ENCODE assay signal across 10 cellular contexts in the genomic region with DNA sequence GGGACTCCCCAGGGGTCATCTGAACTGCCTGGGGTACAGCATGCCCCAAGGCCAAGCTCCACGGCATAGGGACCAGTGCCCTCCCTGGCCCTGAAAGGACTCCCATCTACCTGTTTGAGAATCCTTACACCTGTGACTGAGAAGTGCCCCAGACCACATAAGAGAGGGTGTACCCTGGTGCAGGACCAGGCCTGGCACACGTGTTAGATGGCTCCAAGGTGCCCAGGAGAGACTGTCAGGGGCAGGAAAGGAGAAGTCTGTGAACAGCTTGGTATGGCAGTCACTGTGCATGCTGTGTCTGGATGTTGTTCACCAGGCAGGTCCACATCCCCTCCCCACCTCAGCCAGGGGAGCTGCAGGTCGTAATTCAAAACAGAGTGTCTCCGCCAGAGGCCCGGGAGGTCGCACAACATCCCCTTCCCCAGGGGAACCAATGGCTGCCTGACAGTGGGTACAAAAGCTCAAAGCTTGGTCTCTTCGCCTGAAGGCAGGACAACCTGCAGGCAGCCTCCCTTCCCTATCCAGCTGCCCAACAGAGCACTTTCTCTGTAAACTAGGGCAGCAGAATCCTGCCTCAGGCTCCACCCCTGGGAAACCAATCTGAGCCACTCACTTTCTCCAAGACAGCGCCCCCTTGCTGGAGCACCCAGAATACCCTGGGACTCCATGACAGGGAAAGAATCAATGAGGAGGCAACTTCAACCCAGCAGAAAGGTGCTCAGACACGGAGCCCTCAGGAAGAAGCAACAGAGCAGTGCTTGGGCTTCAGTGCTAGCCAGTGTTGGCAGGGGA. TPM values are rescaled to one million over a fixed set of nuclear protein-coding genes. Genes with fewer than 3 reads are reported as not detected.
DNase-seq lines count a peak whose midpoint lies in the region; ATAC-seq and TF ChIP-seq lines count a peak whose summit lies in the region.
"Had no signal": no experiment of that assay in that cellular context is flagged by ENCODE, and none has a peak within 500 bp of the region (broad histone marks: within the 10 kb centered on the region; RNA-seq: fewer than 3 reads in every experiment).

No MANE protein-coding gene starts in this region.

- in situ Hi-C loops in GM13976 (cut with MboI; ENCODE audit: low sequenced_read_pairs, unreplicated experiment) = no loop called here

- H3K4me1 Mint-ChIP-seq in WTC11 = peaks cover 40% of the 10 kb centered on the region

- TF ChIP-seq CTCF in BJ (IDR thresholded peaks at IDR 0.05; ENCODE audit: insufficient read depth, low read depth, low read length) (0 out of 2 replicates have a peak, but pooled peaks have one; percentile 18), GM13976 (IDR thresholded peaks at IDR 0.05; ENCODE audit: borderline replicate concordance, control extremely low read depth, extremely low read depth, insufficient read depth, missing control alignments) (no peak), WTC11 (IDR thresholded peaks at IDR 0.05) (peak; percentile 59)

- H3K4me3 Mint-ChIP-seq in WTC11 = no peak overlapping the region

- H3K27ac Mint-ChIP-seq in WTC11 = peak overlapping the region; percentile 93; the same call in 1 of the 2 replicates

- H3K9me3 Mint-ChIP-seq in WTC11 = no peaks in the 10 kb centered on the region

- H3K27me3 Mint-ChIP-seq in WTC11 (ENCODE audit: low read depth) = peaks cover 5% of the 10 kb centered on the region

- H3K36me3 Mint-ChIP-seq in WTC11 = no peaks in the 10 kb centered on the region; the same call in 1 of the 2 replicates

- no peaks in the 10 kb centered on the region for H3K36me3 ChIP-seq in BJ (ENCODE audit: control insufficient read depth, insufficient read depth, low read length)

- H3K27me3 ChIP-seq in BJ (ENCODE audit: control insufficient read depth, insufficient read depth, low read length) = peaks cover 12% of the 10 kb centered on the region

- no peak overlapping the region for H3K4me3 ChIP-seq in BJ (ENCODE audit: low read depth, low read length)

- ATAC-seq in WTC11 (peak; percentile 6; the same call in 1 of the 2 replicates), GM18861 (IDR thresholded peaks at IDR 0.05; ENCODE audit: unreplicated experiment) (no peak), HG02623 (IDR thresholded peaks at IDR 0.05; ENCODE audit: unreplicated experiment) (no peak)

- DNase-seq in BJ (ENCODE audit: low read depth) = no peak
- DNase-seq in GM13976 (ENCODE audit: low spot score) = peak; percentile 24
- peak; percentile 62 for DNase-seq in WTC11 (ENCODE audit: low spot score)
- DNase-seq in iPS-NIHi11 (ENCODE audit: low spot score) = peak; percentile 55
- no peak for DNase-seq in NOMO-1 treated with DMSO at 0.1 percent for 48 hours (lab: John Stamatoyannopoulos, UW; ENCODE audit: unreplicated experiment)
- DNase-seq in DMS 273 treated with DMSO at 0.1 percent for 48 hours (lab: John Stamatoyannopoulos, UW) = no peak
- DNase-seq: OCI-M1; stimulated activated CD4-positive, alpha-beta T cell treated with anti-CD3 and anti-CD28 coated beads, Interleukin-4, amount 100 ng/mL, for 24 hours had no signal

- POLR2A ChIA-PET in BJ (lab: Charles Lee) = no interaction called here
- POLR2A ChIA-PET in WTC11 (lab: Charles Lee) = no interaction called here

- CTCF ChIA-PET in BJ (lab: Yijun Ruan, JAX) (interaction anchor here (0.6 to 0.9 kb wide), 3 partner anchors 10 to 53 kb away, joined by 3 to 4 read pairs (median 3); no protein-coding TSS in a partner anchor), WTC11 (lab: Charles Lee) (interaction anchor here (0.6 to 7.1 kb wide), 9 partner anchors 10 to 421 kb away, joined by 3 to 41 read pairs (median 6); no protein-coding TSS in a partner anchor)

TF ChIP-seq in WTC11, 78 proteins besides CTCF, POLR2A, EP300 and RAD21:
- TF ChIP-seq ARID4B (CRISPR knock-in tag; IDR thresholded peaks at IDR 0.05; ENCODE audit: borderline replicate concordance) (no peak), TP53 (CRISPR knock-in tag; IDR thresholded peaks at IDR 0.05) (no peak), ZNF396 (CRISPR knock-in tag; IDR thresholded peaks at IDR 0.05; ENCODE audit: borderline replicate concordance) (no peak), NR2C2 (CRISPR knock-in tag; IDR thresholded peaks at IDR 0.05) (no peak), E2F4 (CRISPR knock-in tag; IDR thresholded peaks at IDR 0.05; ENCODE audit: borderline replicate concordance, low read depth) (no peak), ZNF121 (CRISPR knock-in tag; IDR thresholded peaks at IDR 0.05) (no peak)
- TF ChIP-seq, protein P1, sequence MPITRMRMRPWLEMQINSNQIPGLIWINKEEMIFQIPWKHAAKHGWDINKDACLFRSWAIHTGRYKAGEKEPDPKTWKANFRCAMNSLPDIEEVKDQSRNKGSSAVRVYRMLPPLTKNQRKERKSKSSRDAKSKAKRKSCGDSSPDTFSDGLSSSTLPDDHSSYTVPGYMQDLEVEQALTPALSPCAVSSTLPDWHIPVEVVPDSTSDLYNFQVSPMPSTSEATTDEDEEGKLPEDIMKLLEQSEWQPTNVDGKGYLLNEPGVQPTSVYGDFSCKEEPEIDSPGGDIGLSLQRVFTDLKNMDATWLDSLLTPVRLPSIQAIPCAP (CRISPR knock-in tag; IDR thresholded peaks at IDR 0.05) = no peak
TF ChIP-seq in WTC11: peak in this region for 0.

RNA-seq across cellular contexts. Expression of gene NUP210, which starts 3.9 kb away (rescaled TPM):
- 0.13 and 0.32 TPM in 2 replicates for polyA plus RNA-seq in BJ (2011; rRNA removed)
- polyA minus RNA-seq in BJ (2011; rRNA and poly(A)+ RNA removed) = 0.19 and 0.31 TPM in 2 replicates
- 59.2 to 69.9 TPM (median 69.8 TPM) in 3 replicates for total RNA-seq in WTC11 (2021)

Comparison
In these comparisons a context has a peak if more than half of its experiments do, and no peak if none do; other contexts are left out.
1. DNase-seq: peak in GM13976 (single experiment), WTC11 (single experiment) and iPS-NIHi11 (single experiment); none in BJ (single experiment), NOMO-1 treated with DMSO at 0.1 percent for 48 hours (single experiment) and DMS 273 treated with DMSO at 0.1 percent for 48 hours (single experiment).